In genomic region chr13:106919093-106919492, GRCh38 we compare ENCODE assay signal across 11 cellular contexts.
DNase-seq lines count a peak whose midpoint lies in the region; ATAC-seq and TF ChIP-seq lines count a peak whose summit lies in the region.
"Had no signal": no experiment of that assay in that cellular context is flagged by ENCODE, and none has a peak within 500 bp of the region (broad histone marks: within the 10 kb centered on the region; RNA-seq: fewer than 3 reads in every experiment).

No MANE protein-coding gene starts in this region.

- TF ChIP-seq CTCF in WTC11 (IDR thresholded peaks at IDR 0.05) = no peak
- TF ChIP-seq CTCF in lung (IDR thresholded peaks at IDR 0.05; ENCODE audit: control extremely low read depth, extremely low read depth) = no peak
- TF ChIP-seq CTCF in ovary (IDR thresholded peaks at IDR 0.05) = no peak

- peak; percentile 34 for ATAC-seq in GM21423 (IDR thresholded peaks at IDR 0.05; ENCODE audit: unreplicated experiment)
- no peak for ATAC-seq in WTC11
- no peak for ATAC-seq in lung (ENCODE audit: insufficient read depth, low FRiP score)

- no peak overlapping the region for H3K4me3 ChIP-seq in CD4-positive, alpha-beta memory T cell (ENCODE audit: low read length in 2 of 2)
- no peak overlapping the region for H3K4me3 ChIP-seq in lung
- no peak overlapping the region for H3K4me3 ChIP-seq in ovary

- no peaks in the 10 kb centered on the region for H3K36me3 ChIP-seq in CD4-positive, alpha-beta memory T cell (ENCODE audit: insufficient read depth, low read length)
- H3K36me3 ChIP-seq in lung (ENCODE audit: control insufficient read depth in 2 of 2, insufficient read depth in 2 of 2, low read length in 2 of 2) = no peaks in the 10 kb centered on the region
- H3K36me3 ChIP-seq in ovary = no peaks in the 10 kb centered on the region
- H3K36me3 ChIP-seq: vagina had no signal

- H3K4me3 Mint-ChIP-seq in CD4-positive, alpha-beta memory T cell = peak overlapping the region in 6 of 8 donors; percentile 9 to 71 (median 39)
- no peak overlapping the region for H3K4me3 Mint-ChIP-seq in WTC11

- no peaks in the 10 kb centered on the region for H3K27me3 ChIP-seq in CD4-positive, alpha-beta memory T cell (ENCODE audit: insufficient read depth, low read length)
- H3K27me3 ChIP-seq in lung (ENCODE audit: control insufficient read depth, insufficient read depth) (no peaks in the 10 kb centered on the region), ovary (no peaks in the 10 kb centered on the region)
- H3K27me3 ChIP-seq: vagina had no signal

- no peaks in the 10 kb centered on the region for H3K9me3 ChIP-seq in CD4-positive, alpha-beta memory T cell (ENCODE audit: control insufficient read depth in 1 of 2, low read length in 2 of 2)
- no peaks in the 10 kb centered on the region for H3K9me3 ChIP-seq in lung (ENCODE audit: control insufficient read depth in 2 of 2, insufficient read depth in 1 of 2, low read length in 1 of 2)
- no peaks in the 10 kb centered on the region for H3K9me3 ChIP-seq in ovary
- H3K9me3 ChIP-seq: vagina had no signal

- no peak overlapping the region for H3K27ac ChIP-seq in CD4-positive, alpha-beta memory T cell (ENCODE audit: low read depth, low read length)
- H3K27ac ChIP-seq in lung (ENCODE audit: low read depth in 1 of 2, low read length in 1 of 2) (peak overlapping the region; percentile 63 to 98), ovary (no peak overlapping the region)
- H3K27ac ChIP-seq: vagina had no signal

- CTCF ChIA-PET in CD4-positive, alpha-beta memory T cell (lab: Charles Lee; ENCODE audit: partially characterized antibody) = interaction anchor here (1.5 kb wide), 1 partner anchor 9 kb away, joined by 4 read pairs; no protein-coding TSS in a partner anchor
- CTCF ChIA-PET in WTC11 (lab: Charles Lee) = interaction anchor here (0.6 to 1.8 kb wide), 3 partner anchors 103 to 353 kb away, joined by 3 to 6 read pairs (median 4); no protein-coding TSS in a partner anchor

- peaks cover 9 to 19% of the 10 kb centered on the region in 2 donors for H3K27me3 Mint-ChIP-seq in CD4-positive, alpha-beta memory T cell
- H3K27me3 Mint-ChIP-seq in WTC11 (ENCODE audit: low read depth) = no peaks in the 10 kb centered on the region

- TF ChIP-seq EP300 in ovary (IDR thresholded peaks at IDR 0.05) = no peak

- no peaks in the 10 kb centered on the region for H3K36me3 Mint-ChIP-seq in CD4-positive, alpha-beta memory T cell
- H3K36me3 Mint-ChIP-seq in WTC11 = no peaks in the 10 kb centered on the region

- peaks cover 0 to 9% (median 5%) of the 10 kb centered on the region in 4 donors for H3K4me1 Mint-ChIP-seq in CD4-positive, alpha-beta memory T cell
- H3K4me1 Mint-ChIP-seq in WTC11 = peaks cover 78% of the 10 kb centered on the region

- DNase-seq in CD4-positive, alpha-beta memory T cell = no peak
- DNase-seq in WTC11 (ENCODE audit: low spot score) (no peak), lung (ENCODE audit: low spot score) (no peak), epidermal melanocyte (ENCODE audit: insufficient read length, low spot score) (no peak), nucleus accumbens (lab: John Stamatoyannopoulos, UW) (no peak), ovary (no peak), iPS-NIHi7 (ENCODE audit: extremely low spot score) (no peak)
- DNase-seq: GOT3; stimulated activated CD4-positive, alpha-beta T cell treated with anti-CD3 and anti-CD28 coated beads, Interleukin-12 subunit alpha, Interleukin-12 subunit beta, amount 100 ng/mL, for 4 hours had no signal

- H3K4me1 ChIP-seq in CD4-positive, alpha-beta memory T cell (ENCODE audit: insufficient read depth, low read length) = peaks cover 4% of the 10 kb centered on the region
- H3K4me1 ChIP-seq in lung (ENCODE audit: control insufficient read depth in 2 of 2, insufficient read depth in 2 of 2, low read length in 2 of 2) (peaks cover 2 to 4% of the 10 kb centered on the region in 2 donors), ovary (ENCODE audit: insufficient read depth) (no peaks in the 10 kb centered on the region)
- H3K4me1 ChIP-seq: vagina had no signal

- no peaks in the 10 kb centered on the region for H3K9me3 Mint-ChIP-seq in CD4-positive, alpha-beta memory T cell
- H3K9me3 Mint-ChIP-seq in WTC11 = no peaks in the 10 kb centered on the region

- POLR2A ChIA-PET in CD4-positive, alpha-beta memory T cell (lab: Charles Lee; ENCODE audit: partially characterized antibody) = no interaction called here
- POLR2A ChIA-PET in WTC11 (lab: Charles Lee) = no interaction called here

- TF ChIP-seq POLR2A in ovary (IDR thresholded peaks at IDR 0.05) = no peak

- intact Hi-C loops in CD4-positive, alpha-beta memory T cell (cut with micrococcal nuclease) = loop anchor here (5.0 kb wide), 1 partner anchor 382 kb away; the partner anchor contains the start of gene EFNB2
- intact Hi-C loops in ovary (cut with DNase I) = no loop called here

- WGBS in lung, 2 donors = 12 to 21% methylated on average over 7 of the region's 7 CpGs
- WGBS in ovary, 3 donors = 71 to 80% (median 72%) methylated on average over 7 of the region's 7 CpGs

- peak overlapping the region in 2 of 7 donors; percentile 11 to 70 for H3K27ac Mint-ChIP-seq in CD4-positive, alpha-beta memory T cell
- H3K27ac Mint-ChIP-seq in WTC11 = peak overlapping the region; percentile 69

TF ChIP-seq in WTC11, 78 proteins besides CTCF, POLR2A, EP300 and RAD21:
- TF ChIP-seq NR3C1 (CRISPR knock-in tag; conservative IDR thresholded peaks at IDR 0.05; ENCODE audit: low read depth) (no peak), SMAD3 (CRISPR knock-in tag; IDR thresholded peaks at IDR 0.05; ENCODE audit: borderline replicate concordance) (no peak), ZNF138 (CRISPR knock-in tag; conservative IDR thresholded peaks at IDR 0.05) (no peak), ATF1 (CRISPR knock-in tag; IDR thresholded peaks at IDR 0.05) (no peak), GABPB1 (CRISPR knock-in tag; IDR thresholded peaks at IDR 0.05) (no peak), FOXP4 (CRISPR knock-in tag; IDR thresholded peaks at IDR 0.05) (no peak), ZNF219 (CRISPR knock-in tag; IDR thresholded peaks at IDR 0.05; ENCODE audit: borderline replicate concordance) (no peak), ELF4 (CRISPR knock-in tag; IDR thresholded peaks at IDR 0.05; ENCODE audit: low read depth) (no peak), KAT7 (CRISPR knock-in tag; IDR thresholded peaks at IDR 0.05; ENCODE audit: borderline replicate concordance) (no peak), ZNF396 (CRISPR knock-in tag; IDR thresholded peaks at IDR 0.05; ENCODE audit: borderline replicate concordance) (no peak), HMGA2 (CRISPR knock-in tag; IDR thresholded peaks at IDR 0.05) (no peak), RORB (CRISPR knock-in tag; IDR thresholded peaks at IDR 0.05) (no peak), HMGXB4 (CRISPR knock-in tag; IDR thresholded peaks at IDR 0.05) (no peak), TP53 (CRISPR knock-in tag; IDR thresholded peaks at IDR 0.05) (no peak), NFYB (CRISPR knock-in tag; conservative IDR thresholded peaks at IDR 0.05; ENCODE audit: low read depth) (no peak)
- TF ChIP-seq, protein P1, sequence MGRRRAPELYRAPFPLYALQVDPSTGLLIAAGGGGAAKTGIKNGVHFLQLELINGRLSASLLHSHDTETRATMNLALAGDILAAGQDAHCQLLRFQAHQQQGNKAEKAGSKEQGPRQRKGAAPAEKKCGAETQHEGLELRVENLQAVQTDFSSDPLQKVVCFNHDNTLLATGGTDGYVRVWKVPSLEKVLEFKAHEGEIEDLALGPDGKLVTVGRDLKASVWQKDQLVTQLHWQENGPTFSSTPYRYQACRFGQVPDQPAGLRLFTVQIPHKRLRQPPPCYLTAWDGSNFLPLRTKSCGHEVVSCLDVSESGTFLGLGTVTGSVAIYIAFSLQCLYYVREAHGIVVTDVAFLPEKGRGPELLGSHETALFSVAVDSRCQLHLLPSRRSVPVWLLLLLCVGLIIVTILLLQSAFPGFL (CRISPR knock-in tag; IDR thresholded peaks at IDR 0.05; ENCODE audit: borderline replicate concordance) = no peak
- TF ChIP-seq, protein P2, sequence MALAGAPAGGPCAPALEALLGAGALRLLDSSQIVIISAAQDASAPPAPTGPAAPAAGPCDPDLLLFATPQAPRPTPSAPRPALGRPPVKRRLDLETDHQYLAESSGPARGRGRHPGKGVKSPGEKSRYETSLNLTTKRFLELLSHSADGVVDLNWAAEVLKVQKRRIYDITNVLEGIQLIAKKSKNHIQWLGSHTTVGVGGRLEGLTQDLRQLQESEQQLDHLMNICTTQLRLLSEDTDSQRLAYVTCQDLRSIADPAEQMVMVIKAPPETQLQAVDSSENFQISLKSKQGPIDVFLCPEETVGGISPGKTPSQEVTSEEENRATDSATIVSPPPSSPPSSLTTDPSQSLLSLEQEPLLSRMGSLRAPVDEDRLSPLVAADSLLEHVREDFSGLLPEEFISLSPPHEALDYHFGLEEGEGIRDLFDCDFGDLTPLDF (CRISPR knock-in tag; IDR thresholded peaks at IDR 0.05) = no peak

Comparison
In these comparisons a context has a peak if more than half of its experiments do, and no peak if none do; other contexts are left out.
1. H3K27ac ChIP-seq: peak in lung (2 of 2); none in CD4-positive, alpha-beta memory T cell (single experiment) and ovary (0 of 2).